Comparison of ENCODE assay signal across 1 cellular context in genomic region chr16:75514296-75514695, GRCh38.
TF ChIP-seq lines count a peak whose summit lies in the region.

No MANE protein-coding gene starts in this region.

TF ChIP-seq in endothelial cell of umbilical vein, 7 proteins besides CTCF, POLR2A, EP300 and RAD21:
- TF ChIP-seq FOS (IDR thresholded peaks at IDR 0.05; ENCODE audit: borderline replicate concordance, insufficient read depth, low read length) (no peak), POLR2AphosphoS5 (IDR thresholded peaks at IDR 0.05; ENCODE audit: insufficient read depth, low read depth, low read length) (no peak), JUN (IDR thresholded peaks at IDR 0.05; ENCODE audit: borderline replicate concordance, insufficient read depth, insufficient read length, low read depth) (no peak), MYC (IDR thresholded peaks at IDR 0.05; ENCODE audit: low read depth, low read length) (no peak), EZH2 (IDR thresholded peaks at IDR 0.05; ENCODE audit: borderline replicate concordance, low read depth, low read length, severe bottlenecking) (no peak), GATA2 (IDR thresholded peaks at IDR 0.05; ENCODE audit: insufficient read depth, insufficient read length, low read depth, low read length) (no peak)
- TF ChIP-seq, protein P1, sequence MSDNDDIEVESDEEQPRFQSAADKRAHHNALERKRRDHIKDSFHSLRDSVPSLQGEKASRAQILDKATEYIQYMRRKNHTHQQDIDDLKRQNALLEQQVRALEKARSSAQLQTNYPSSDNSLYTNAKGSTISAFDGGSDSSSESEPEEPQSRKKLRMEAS (IDR thresholded peaks at IDR 0.05; ENCODE audit: insufficient read depth, insufficient read length), result no peak
